In the genomic region with DNA sequence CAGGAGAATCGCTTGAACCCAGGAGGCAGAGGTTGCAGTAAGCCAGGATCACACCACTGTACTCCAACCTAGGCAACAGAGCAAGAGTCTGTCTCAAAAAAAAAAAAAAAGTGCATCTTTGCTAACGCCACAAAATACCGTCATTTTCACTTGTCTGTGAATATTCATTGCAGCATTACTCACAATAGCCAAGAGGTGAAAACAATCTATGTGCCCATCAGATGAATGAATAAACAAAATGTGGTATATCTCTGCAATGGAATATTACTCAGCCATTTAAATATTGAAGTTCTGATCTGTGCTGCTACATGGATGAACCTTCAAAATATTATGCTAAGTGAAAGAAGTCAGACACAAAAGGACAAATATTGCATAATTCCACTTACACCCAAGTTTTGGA, we compare ENCODE assay signal across 20 cellular contexts. TPM values are rescaled to one million over a fixed set of nuclear protein-coding genes. Genes with fewer than 3 reads are reported as not detected.
DNase-seq lines count a peak whose midpoint lies in the region; ATAC-seq and TF ChIP-seq lines count a peak whose summit lies in the region.
"Had no signal": no experiment of that assay in that cellular context is flagged by ENCODE, and none has a peak within 500 bp of the region (broad histone marks: within the 10 kb centered on the region; RNA-seq: fewer than 3 reads in every experiment).

No MANE protein-coding gene starts in this region.

- intact Hi-C loops in CD4-positive, alpha-beta memory T cell (cut with micrococcal nuclease) = loop anchor here (5.0 kb wide), 1 partner anchor 155 kb away; no protein-coding TSS in a partner anchor

- H3K27ac ChIP-seq in CD4-positive, alpha-beta memory T cell (ENCODE audit: low read depth, low read length) = no peak overlapping the region
- H3K27ac ChIP-seq: uterus had no signal

- peaks cover 50% of the 10 kb centered on the region for H3K4me1 Mint-ChIP-seq in T-helper 1 cell treated with Interleukin-12 subunit alpha and Interleukin-12 subunit beta and Interleukin-4 antibody, amounts not matched to agents 30 μg/mL and 1 μg/mL, for 36 hours (ENCODE audit: low read depth)
- H3K4me1 Mint-ChIP-seq in CD4-positive, alpha-beta memory T cell = peaks cover 31 to 61% (median 36%) of the 10 kb centered on the region in 4 donors
- H3K4me1 Mint-ChIP-seq: stimulated activated memory B cell treated with anti-CD40 and anti-IgM and Interleukin-4, amounts not matched to agents 10 μg/mL and 1 μg/mL and 100 μg/mL, for 72 hours had no signal

- peak overlapping the region; percentile 32 for H3K4me3 Mint-ChIP-seq in T-helper 1 cell treated with Interleukin-12 subunit alpha and Interleukin-12 subunit beta and Interleukin-4 antibody, amounts not matched to agents 30 μg/mL and 1 μg/mL, for 36 hours
- peak overlapping the region in 3 of 8 donors; percentile 2 to 27 (median 10) for H3K4me3 Mint-ChIP-seq in CD4-positive, alpha-beta memory T cell
- H3K4me3 Mint-ChIP-seq: activated CD4-positive, alpha-beta T cell treated with anti-CD3 and anti-CD28 coated beads for 36 hours; central memory CD8-positive, alpha-beta T cell; stimulated activated memory B cell treated with anti-CD40 and anti-IgM and Interleukin-4, amounts not matched to agents 10 μg/mL and 1 μg/mL and 100 μg/mL, for 72 hours had no signal

- DNase-seq in T-helper 1 cell (no peak), RPMI7951 (ENCODE audit: low read depth) (peak; percentile 45), iris pigment epithelial cell (ENCODE audit: low read depth) (peak; percentile 33), NCI-H345 treated with DMSO at 0.1 percent for 48 hours (lab: John Stamatoyannopoulos, UW; ENCODE audit: unreplicated experiment) (no peak), HEK293T (ENCODE audit: extremely low spot score) (no peak)
- no peak for DNase-seq in CD4-positive, alpha-beta memory T cell
- DNase-seq: activated CD4-positive, alpha-beta T cell treated with anti-CD3 and anti-CD28 coated beads for 36 hours; activated effector memory CD4-positive, alpha-beta T cell treated with Interleukin-2 at 50 U/mL for 16 hours; left ventricle myocardium superior; NCI-H1694 treated with DMSO at 0.1 percent for 48 hours; NCI-H748 treated with DMSO at 0.1 percent for 48 hours; stimulated activated CD4-positive, alpha-beta T cell treated with anti-CD3 and anti-CD28 coated beads, Interleukin-4, amount 100 ng/mL, for 24 hours; uterus had no signal

- peaks cover 29% of the 10 kb centered on the region for H3K36me3 Mint-ChIP-seq in T-helper 1 cell treated with Interleukin-12 subunit alpha and Interleukin-12 subunit beta and Interleukin-4 antibody, amounts not matched to agents 30 μg/mL and 1 μg/mL, for 36 hours (ENCODE audit: low read depth)
- no peaks in the 10 kb centered on the region for H3K36me3 Mint-ChIP-seq in CD4-positive, alpha-beta memory T cell
- H3K36me3 Mint-ChIP-seq: CD4-positive, CD25-positive, alpha-beta regulatory T cell; stimulated activated memory B cell treated with anti-CD40 and anti-IgM and Interleukin-4, amounts not matched to agents 10 μg/mL and 1 μg/mL and 100 μg/mL, for 72 hours had no signal

- peaks cover 6% of the 10 kb centered on the region for H3K27me3 Mint-ChIP-seq in T-helper 1 cell treated with Interleukin-12 subunit alpha and Interleukin-12 subunit beta and Interleukin-4 antibody, amounts not matched to agents 30 μg/mL and 1 μg/mL, for 36 hours (ENCODE audit: low read depth)
- no peaks in the 10 kb centered on the region for H3K27me3 Mint-ChIP-seq in CD4-positive, alpha-beta memory T cell
- H3K27me3 Mint-ChIP-seq: activated CD4-positive, alpha-beta T cell treated with anti-CD3 and anti-CD28 coated beads for 36 hours; CD4-positive, CD25-positive, alpha-beta regulatory T cell had no signal

- H3K4me1 ChIP-seq in CD4-positive, alpha-beta memory T cell (ENCODE audit: insufficient read depth, low read length) = peaks cover 51% of the 10 kb centered on the region
- H3K4me1 ChIP-seq: uterus had no signal

- H3K4me3 ChIP-seq in CD4-positive, alpha-beta memory T cell (ENCODE audit: low read length in 2 of 2) = no peak overlapping the region
- H3K4me3 ChIP-seq: uterus had no signal

- no peaks in the 10 kb centered on the region for H3K36me3 ChIP-seq in CD4-positive, alpha-beta memory T cell (ENCODE audit: insufficient read depth, low read length)
- H3K36me3 ChIP-seq: uterus had no signal

- ATAC-seq in GM21737 (IDR thresholded peaks at IDR 0.05; ENCODE audit: unreplicated experiment) = no peak
- ATAC-seq: activated CD4-positive, alpha-beta T cell treated with anti-CD3 and anti-CD28 coated beads for 36 hours; left ventricle myocardium superior; sciatic nerve; stimulated activated memory B cell treated with anti-CD40 and anti-IgM and Interleukin-4, amounts not matched to agents 10 μg/mL and 1 μg/mL and 100 μg/mL, for 72 hours had no signal

- no peaks in the 10 kb centered on the region for H3K9me3 ChIP-seq in CD4-positive, alpha-beta memory T cell (ENCODE audit: control insufficient read depth in 1 of 2, low read length in 2 of 2)
- H3K9me3 ChIP-seq: uterus had no signal

- H3K9me3 Mint-ChIP-seq in T-helper 1 cell treated with Interleukin-12 subunit alpha and Interleukin-12 subunit beta and Interleukin-4 antibody, amounts not matched to agents 30 μg/mL and 1 μg/mL, for 36 hours = peaks cover 23% of the 10 kb centered on the region
- H3K9me3 Mint-ChIP-seq in CD4-positive, alpha-beta memory T cell = peaks cover 0 to 4% (median 0%) of the 10 kb centered on the region in 8 donors
- H3K9me3 Mint-ChIP-seq: central memory CD8-positive, alpha-beta T cell; stimulated activated memory B cell treated with anti-CD40 and anti-IgM and Interleukin-4, amounts not matched to agents 10 μg/mL and 1 μg/mL and 100 μg/mL, for 72 hours had no signal

- H3K27ac Mint-ChIP-seq in T-helper 1 cell treated with Interleukin-12 subunit alpha and Interleukin-12 subunit beta and Interleukin-4 antibody, amounts not matched to agents 30 μg/mL and 1 μg/mL, for 36 hours = no peak overlapping the region
- H3K27ac Mint-ChIP-seq in CD4-positive, alpha-beta memory T cell = peak overlapping the region in 5 of 7 donors; percentile 14 to 67 (median 56)
- H3K27ac Mint-ChIP-seq: progenitor cell of endocrine pancreas; stimulated activated memory B cell treated with anti-CD40 and anti-IgM and Interleukin-4, amounts not matched to agents 10 μg/mL and 1 μg/mL and 100 μg/mL, for 72 hours had no signal

- POLR2A ChIA-PET in CD4-positive, alpha-beta memory T cell (lab: Charles Lee; ENCODE audit: partially characterized antibody) = interaction anchor here (1.4 kb wide), 1 partner anchor 9 kb away, joined by 5 read pairs; no protein-coding TSS in a partner anchor
- POLR2A ChIA-PET in HEK293T (lab: Yijun Ruan, JAX) = no interaction called here

- no peaks in the 10 kb centered on the region for H3K27me3 ChIP-seq in CD4-positive, alpha-beta memory T cell (ENCODE audit: insufficient read depth, low read length)
- H3K27me3 ChIP-seq: uterus had no signal

- CTCF ChIA-PET in CD4-positive, alpha-beta memory T cell (lab: Charles Lee; ENCODE audit: partially characterized antibody) = no interaction called here
- CTCF ChIA-PET in HEK293T (lab: Yijun Ruan, JAX) = no interaction called here

TF ChIP-seq in HEK293T, 16 proteins besides CTCF, POLR2A, EP300 and RAD21:
- TF ChIP-seq L3MBTL2 (conservative IDR thresholded peaks at IDR 0.05) = no peak
- no peak for TF ChIP-seq FOXA1 (IDR thresholded peaks at IDR 0.05)
- no peak for TF ChIP-seq SUZ12 (IDR thresholded peaks at IDR 0.05)
- TF ChIP-seq LEF1 (IDR thresholded peaks at IDR 0.05; ENCODE audit: borderline replicate concordance) = no peak
- TF ChIP-seq SP1 (IDR thresholded peaks at IDR 0.05) = no peak
- TF ChIP-seq HDGF (IDR thresholded peaks at IDR 0.05; ENCODE audit: borderline replicate concordance) = no peak
- TF ChIP-seq NFRKB (IDR thresholded peaks at IDR 0.05) = no peak
- no peak for TF ChIP-seq CTBP1 (IDR thresholded peaks at IDR 0.05; ENCODE audit: borderline replicate concordance)
- TF ChIP-seq, protein P1, sequence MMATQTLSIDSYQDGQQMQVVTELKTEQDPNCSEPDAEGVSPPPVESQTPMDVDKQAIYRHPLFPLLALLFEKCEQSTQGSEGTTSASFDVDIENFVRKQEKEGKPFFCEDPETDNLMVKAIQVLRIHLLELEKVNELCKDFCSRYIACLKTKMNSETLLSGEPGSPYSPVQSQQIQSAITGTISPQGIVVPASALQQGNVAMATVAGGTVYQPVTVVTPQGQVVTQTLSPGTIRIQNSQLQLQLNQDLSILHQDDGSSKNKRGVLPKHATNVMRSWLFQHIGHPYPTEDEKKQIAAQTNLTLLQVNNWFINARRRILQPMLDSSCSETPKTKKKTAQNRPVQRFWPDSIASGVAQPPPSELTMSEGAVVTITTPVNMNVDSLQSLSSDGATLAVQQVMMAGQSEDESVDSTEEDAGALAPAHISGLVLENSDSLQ (IDR thresholded peaks at IDR 0.05) = no peak
- TF ChIP-seq ELF4 (IDR thresholded peaks at IDR 0.05) = no peak
- no peak for TF ChIP-seq FOXK2 (IDR thresholded peaks at IDR 0.05)
- no peak for TF ChIP-seq TARDBP (IDR thresholded peaks at IDR 0.05)
- no peak for TF ChIP-seq ARNT (IDR thresholded peaks at IDR 0.05)
- TF ChIP-seq BHLHE40 (IDR thresholded peaks at IDR 0.05; ENCODE audit: borderline replicate concordance) = no peak
- TF ChIP-seq ZNF384 (IDR thresholded peaks at IDR 0.05) = no peak
- TF ChIP-seq FOXM1 (IDR thresholded peaks at IDR 0.05; ENCODE audit: borderline replicate concordance) = no peak

RNA-seq across cellular contexts. Expression of a gene that starts 7.9 kb away (rescaled TPM):
- total RNA-seq in CD4-positive, alpha-beta memory T cell = 100 to 1,000 TPM; 103 to 104 TPM
- 10 to 100 TPM; 22.5 to 31.4 TPM for polyA plus RNA-seq in CD4-positive, alpha-beta memory T cell
- total RNA-seq in RPMI7951 (2014; rRNA removed; shearing (Covaris generic)) = 3.5 and 3.6 TPM in 2 replicates

Comparison
In these comparisons a context has a peak if more than half of its experiments do, and no peak if none do; other contexts are left out.
1. DNase-seq: peak in RPMI7951 (single experiment) and iris pigment epithelial cell (single experiment); none in T-helper 1 cell (0 of 5), CD4-positive, alpha-beta memory T cell (0 of 5), NCI-H345 treated with DMSO at 0.1 percent for 48 hours (single experiment) and HEK293T (single experiment).
2. RNA of a gene that starts 7.9 kb away (total RNA-seq): 103 to 104 TPM in CD4-positive, alpha-beta memory T cell; 3.5 to 3.6 TPM in RPMI7951; every median in the first group is over 10 times any median in the second.